Comparison of ENCODE assay signal across 12 cellular contexts in genomic region chr2:85259101-85259590, GRCh38.
DNase-seq lines count a peak whose midpoint lies in the region; ATAC-seq and TF ChIP-seq lines count a peak whose summit lies in the region.
"Had no signal": no experiment of that assay in that cellular context is flagged by ENCODE, and none has a peak within 500 bp of the region (broad histone marks: within the 10 kb centered on the region; RNA-seq: fewer than 3 reads in every experiment).

No MANE protein-coding gene starts in this region.

- H2BK12ac ChIP-seq in neuronal stem cell (ENCODE audit: low read length) = no peak overlapping the region

- H2BK120ac ChIP-seq in neuronal stem cell (ENCODE audit: low read depth, low read length) = no peak overlapping the region

- no peak overlapping the region for H2BK15ac ChIP-seq in neuronal stem cell (ENCODE audit: low read length)

- no peak overlapping the region for H3K23ac ChIP-seq in neuronal stem cell (ENCODE audit: low read depth, low read length, poor library complexity)

- H3K4me3 ChIP-seq in RWPE2 (ENCODE audit: severe bottlenecking) = no peak overlapping the region
- no peak overlapping the region for H3K4me3 ChIP-seq in neuronal stem cell (ENCODE audit: low read length in 2 of 2)
- H3K4me3 ChIP-seq: BLaER1 treated with 17β-estradiol and CSF1 and Interleukin-3, amounts not matched to agents 10 nM and 100 nM had no signal

- peak overlapping the region; percentile 28 for H2AK5ac ChIP-seq in neuronal stem cell (ENCODE audit: low read depth, low read length)

- H3K18ac ChIP-seq in neuronal stem cell (ENCODE audit: low read length) = peak overlapping the region; percentile 50

- no peak overlapping the region for H4K8ac ChIP-seq in neuronal stem cell (ENCODE audit: low read depth, low read length)

- no peaks in the 10 kb centered on the region for H3K27me3 ChIP-seq in RWPE2 (ENCODE audit: insufficient read depth, poor library complexity, severe bottlenecking)
- no peaks in the 10 kb centered on the region for H3K27me3 ChIP-seq in neuronal stem cell (ENCODE audit: control insufficient read depth in 3 of 3, insufficient read depth in 3 of 3, low read depth in 1 of 3, low read length in 3 of 3)
- H3K27me3 ChIP-seq: BLaER1 treated with 17β-estradiol and CSF1 and Interleukin-3, amounts not matched to agents 10 nM and 100 nM had no signal

- H3K79me1 ChIP-seq in neuronal stem cell (ENCODE audit: low read depth, low read length) = peaks cover 2% of the 10 kb centered on the region

- peak overlapping the region; percentile 93 for H3K27ac ChIP-seq in RWPE2 (ENCODE audit: poor library complexity, severe bottlenecking)
- peak overlapping the region; percentile 74 for H3K27ac ChIP-seq in neuronal stem cell (replicated peaks; ENCODE audit: low read length)
- H3K27ac ChIP-seq: BLaER1 treated with 17β-estradiol and CSF1 and Interleukin-3, amounts not matched to agents 10 nM and 100 nM had no signal

- ATAC-seq in RWPE2 (ENCODE audit: low read depth) (peak; percentile 23; the same call in 1 of the 3 replicates), HG03095 (IDR thresholded peaks at IDR 0.05; ENCODE audit: unreplicated experiment) (no peak)
- ATAC-seq: activated T-cell treated with anti-CD3 and anti-CD28 coated beads, Interleukin-2, amount 50 U/mL, for 72 hours; esophagus mucosa; naive thymus-derived CD4-positive, alpha-beta T cell had no signal

- DNase-seq in AG08395 (ENCODE audit: low spot score) (peak; percentile 64), RWPE2 (ENCODE audit: low spot score) (no peak), fibroblast of peridontal ligament (ENCODE audit: extremely low read depth) (peak; percentile 94), neuronal stem cell (ENCODE audit: low spot score) (peak; percentile 56), NCI-H1048 (lab: John Stamatoyannopoulos, UW) (no peak), NK-92 (lab: John Stamatoyannopoulos, UW; ENCODE audit: unreplicated experiment) (no peak), NCI-H526 (lab: John Stamatoyannopoulos, UW) (no peak)
- DNase-seq: activated T-cell treated with anti-CD3 and anti-CD28 coated beads, Interleukin-2, amount 50 U/mL, for 72 hours; naive thymus-derived CD4-positive, alpha-beta T cell had no signal

- no peak overlapping the region for H2BK5ac ChIP-seq in neuronal stem cell (ENCODE audit: low read length)

- no peak overlapping the region for H3K14ac ChIP-seq in neuronal stem cell (ENCODE audit: low read length)

- TF ChIP-seq CTCF in RWPE2 (IDR thresholded peaks at IDR 0.05; ENCODE audit: poor library complexity, severe bottlenecking) = no peak

- H3K4me2 ChIP-seq in neuronal stem cell (ENCODE audit: insufficient read depth, low read length, poor library complexity, severe bottlenecking) = peak overlapping the region; percentile 2

- no peak overlapping the region for H3K4ac ChIP-seq in neuronal stem cell (ENCODE audit: low read length)

- H4K91ac ChIP-seq in neuronal stem cell (ENCODE audit: low read depth, low read length, poor library complexity) = no peak overlapping the region

- WGBS in neuronal stem cell (ENCODE audit: extremely low coverage in 2 of 2, insufficient read length in 2 of 2, insufficient replicate concordance in 1 of 2), 2 donors = no CpG with 5 or more reads among the region's 11 CpGs

- peak overlapping the region; percentile 73 for H2AFZ ChIP-seq in neuronal stem cell (ENCODE audit: low read length)

- H3K9me3 ChIP-seq in RWPE2 (ENCODE audit: severe bottlenecking) = no peaks in the 10 kb centered on the region
- no peaks in the 10 kb centered on the region for H3K9me3 ChIP-seq in neuronal stem cell (replicated peaks in 1 of 2; ENCODE audit: control insufficient read depth in 2 of 2, insufficient read depth in 1 of 2, low read depth in 1 of 2, low read length in 2 of 2)
- H3K9me3 ChIP-seq: BLaER1 treated with 17β-estradiol and CSF1 and Interleukin-3, amounts not matched to agents 10 nM and 100 nM had no signal

- H3K4me1 ChIP-seq in RWPE2 (ENCODE audit: insufficient read depth, poor library complexity, severe bottlenecking) (peaks cover 59% of the 10 kb centered on the region), neuronal stem cell (ENCODE audit: control insufficient read depth in 2 of 2, insufficient read depth in 1 of 2, low read depth in 1 of 2, low read length in 2 of 2) (peaks cover 46 to 51% of the 10 kb centered on the region in 2 donors)

- no peak overlapping the region for H3K9ac ChIP-seq in neuronal stem cell (ENCODE audit: low read depth, low read length, poor library complexity)
- H3K9ac ChIP-seq: BLaER1 treated with 17β-estradiol and CSF1 and Interleukin-3, amounts not matched to agents 10 nM and 100 nM had no signal

- H3K36me3 ChIP-seq in RWPE2 (ENCODE audit: low read depth) (peaks cover 7% of the 10 kb centered on the region), neuronal stem cell (replicated peaks in 1 of 2; ENCODE audit: control insufficient read depth in 2 of 2, insufficient read depth in 2 of 2, low read length in 2 of 2) (peaks cover 0 to 3% of the 10 kb centered on the region in 2 donors)
- H3K36me3 ChIP-seq: BLaER1 treated with 17β-estradiol and CSF1 and Interleukin-3, amounts not matched to agents 10 nM and 100 nM had no signal

Comparison
In these comparisons a context has a peak if more than half of its experiments do, and no peak if none do; other contexts are left out.
1. DNase-seq: peak in AG08395 (single experiment), fibroblast of peridontal ligament (single experiment) and neuronal stem cell (single experiment); none in RWPE2 (single experiment), NCI-H1048 (single experiment), NK-92 (single experiment) and NCI-H526 (0 of 2).